17 cellular contexts compared by ENCODE assay signal in the genomic region with DNA sequence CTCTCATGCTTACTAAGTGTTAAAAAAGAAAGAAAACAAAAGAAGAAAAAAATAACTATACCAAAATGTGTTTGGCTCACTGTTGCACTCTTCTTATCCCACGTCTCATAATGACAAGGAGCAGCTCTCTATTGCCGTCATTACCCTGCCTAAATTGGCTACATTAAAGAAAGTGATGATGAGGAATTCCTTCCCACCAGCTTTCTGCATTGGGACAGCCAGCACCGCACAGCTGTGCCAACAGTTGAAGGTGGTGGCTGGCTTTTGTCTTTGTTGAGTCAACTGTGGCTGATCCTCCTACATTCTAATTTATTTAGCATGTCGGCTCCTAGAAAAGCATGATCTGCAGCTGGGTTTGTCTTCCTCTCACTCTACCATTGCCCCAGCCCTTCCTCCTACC.
DNase-seq lines count a peak whose midpoint lies in the region; ATAC-seq and TF ChIP-seq lines count a peak whose summit lies in the region.
"Had no signal": no experiment of that assay in that cellular context is flagged by ENCODE, and none has a peak within 500 bp of the region (broad histone marks: within the 10 kb centered on the region; RNA-seq: fewer than 3 reads in every experiment).

No MANE protein-coding gene starts in this region.

- TF ChIP-seq CTCF in fibroblast of mammary gland (conservative IDR thresholded peaks at IDR 0.05; ENCODE audit: control insufficient read depth, insufficient read depth, low read depth, low read length), result no peak
- TF ChIP-seq CTCF in neural progenitor cell (IDR thresholded peaks at IDR 0.05), result no peak

- in situ Hi-C loops in ACHN (cut with HindIII; ENCODE audit: low pct_ligation_motif_present, low pct_unique_long_range_greater_than_20kb, low sequenced_read_pairs), result no loop called here

- no peak overlapping the region for H3K9ac ChIP-seq in neural progenitor cell
- H3K9ac ChIP-seq: parathyroid adenoma had no signal

- no peaks in the 10 kb centered on the region for H3K9me3 ChIP-seq in neural progenitor cell (ENCODE audit: low read depth)
- no peaks in the 10 kb centered on the region for H3K9me3 ChIP-seq in naive thymus-derived CD4-positive, alpha-beta T cell (ENCODE audit: control insufficient read depth in 2 of 3, low read length in 3 of 3)

- H3F3A ChIP-seq in neural progenitor cell (ENCODE audit: low read depth), result peaks cover 11% of the 10 kb centered on the region

- POLR2A ChIA-PET in naive thymus-derived CD4-positive, alpha-beta T cell (lab: Charles Lee), result no interaction called here

- ATAC-seq in naive thymus-derived CD4-positive, alpha-beta T cell, result no peak
- ATAC-seq in GM21723 (IDR thresholded peaks at IDR 0.05; ENCODE audit: unreplicated experiment), result no peak
- ATAC-seq: stimulated activated memory B cell treated with anti-CD40 and anti-IgM and Interleukin-4, amounts not matched to agents 10 μg/mL and 1 μg/mL and 100 μg/mL, for 72 hours had no signal

- H3K4me2 ChIP-seq in neural progenitor cell, result peak overlapping the region; percentile 31

- DNase-seq in GM03348 (ENCODE audit: low spot score), result peak; percentile 27
- peak; percentile 24 for DNase-seq in NCI-H1092 (lab: John Stamatoyannopoulos, UW)
- DNase-seq in fibroblast of mammary gland (ENCODE audit: low read depth), result peak; percentile 56
- DNase-seq in neural progenitor cell (ENCODE audit: low spot score), result peak; percentile 72
- DNase-seq in naive thymus-derived CD4-positive, alpha-beta T cell, result no peak
- DNase-seq in ACHN, result no peak
- DNase-seq in HCEC 1CT, result no peak
- DNase-seq: activated CD4-positive, alpha-beta T cell treated with anti-CD3 and anti-CD28 coated beads, Interleukin-2, amount 50 U/mL, for 48 hours; activated naive CD8-positive, alpha-beta T cell treated with anti-CD3 and anti-CD28 coated beads, Interleukin-2, amount 10 ng/mL, durations not matched to agents 7 days and 5 days; activated T-cell treated with anti-CD3 and anti-CD28 coated beads, Interleukin-2, amount 50 U/mL, for 24 hours; NCI-H510A treated with DMSO at 0.1 percent for 48 hours had no signal

- no peaks in the 10 kb centered on the region for H3K9me3 Mint-ChIP-seq in neural progenitor cell
- peaks cover 0 to 4% (median 0%) of the 10 kb centered on the region in 11 donors for H3K9me3 Mint-ChIP-seq in naive thymus-derived CD4-positive, alpha-beta T cell
- H3K9me3 Mint-ChIP-seq: activated naive CD8-positive, alpha-beta T cell treated with anti-CD3 and anti-CD28 coated beads, Interleukin-2, amount 10 ng/mL, durations not matched to agents 7 days and 5 days; activated T-cell treated with anti-CD3 and anti-CD28 coated beads, Interleukin-2, amount 50 U/mL, for 24 hours; IgD-negative memory B cell; type B pancreatic cell had no signal

- no peak overlapping the region for H3K27ac Mint-ChIP-seq in neural progenitor cell
- H3K27ac Mint-ChIP-seq in naive thymus-derived CD4-positive, alpha-beta T cell, result no peak overlapping the region
- H3K27ac Mint-ChIP-seq: activated naive CD8-positive, alpha-beta T cell treated with anti-CD3 and anti-CD28 coated beads, Interleukin-2, amount 10 ng/mL, durations not matched to agents 7 days and 5 days; activated T-cell treated with anti-CD3 and anti-CD28 coated beads, Interleukin-2, amount 50 U/mL, for 24 hours; IgD-negative memory B cell; stimulated activated memory B cell treated with anti-CD40 and anti-IgM and Interleukin-4, amounts not matched to agents 10 μg/mL and 1 μg/mL and 100 μg/mL, for 72 hours; type B pancreatic cell had no signal

- no peaks in the 10 kb centered on the region for H4K20me1 ChIP-seq in neural progenitor cell (ENCODE audit: low read depth)

- no peaks in the 10 kb centered on the region for H3K79me2 ChIP-seq in neural progenitor cell (ENCODE audit: low read depth)
- H3K79me2 ChIP-seq: parathyroid adenoma had no signal

- CTCF ChIA-PET in naive thymus-derived CD4-positive, alpha-beta T cell (lab: Charles Lee), result no interaction called here

- H3K4me1 ChIP-seq in neural progenitor cell, result peaks cover 31% of the 10 kb centered on the region
- H3K4me1 ChIP-seq in naive thymus-derived CD4-positive, alpha-beta T cell (ENCODE audit: control insufficient read depth in 2 of 2, insufficient read depth in 2 of 2, low read length in 2 of 2), result no peaks in the 10 kb centered on the region
- H3K4me1 ChIP-seq: parathyroid adenoma had no signal

- peaks cover 30% of the 10 kb centered on the region for H3K4me1 Mint-ChIP-seq in neural progenitor cell
- H3K4me1 Mint-ChIP-seq in naive thymus-derived CD4-positive, alpha-beta T cell, result peaks cover 0 to 12% (median 0%) of the 10 kb centered on the region in 7 donors

- intact Hi-C loops in naive thymus-derived CD4-positive, alpha-beta T cell (cut with micrococcal nuclease), result no loop called here

- H3K27me3 ChIP-seq in neural progenitor cell, result no peaks in the 10 kb centered on the region
- no peaks in the 10 kb centered on the region for H3K27me3 ChIP-seq in naive thymus-derived CD4-positive, alpha-beta T cell (ENCODE audit: control insufficient read depth in 2 of 2, insufficient read depth in 2 of 2, low read length in 2 of 2)

- no peaks in the 10 kb centered on the region for H3K36me3 Mint-ChIP-seq in neural progenitor cell
- no peaks in the 10 kb centered on the region for H3K36me3 Mint-ChIP-seq in naive thymus-derived CD4-positive, alpha-beta T cell
- H3K36me3 Mint-ChIP-seq: activated naive CD8-positive, alpha-beta T cell treated with anti-CD3 and anti-CD28 coated beads, Interleukin-2, amount 10 ng/mL, durations not matched to agents 7 days and 5 days; IgD-negative memory B cell; stimulated activated memory B cell treated with anti-CD40 and anti-IgM and Interleukin-4, amounts not matched to agents 10 μg/mL and 1 μg/mL and 100 μg/mL, for 72 hours; type B pancreatic cell had no signal

- peaks cover 5% of the 10 kb centered on the region for H3K27me3 Mint-ChIP-seq in neural progenitor cell (ENCODE audit: insufficient read depth, low read depth)
- H3K27me3 Mint-ChIP-seq in naive thymus-derived CD4-positive, alpha-beta T cell, result peaks cover 0 to 20% (median 14%) of the 10 kb centered on the region in 5 donors
- H3K27me3 Mint-ChIP-seq: activated T-cell treated with anti-CD3 and anti-CD28 coated beads, Interleukin-2, amount 50 U/mL, for 24 hours; IgD-negative memory B cell; stimulated activated memory B cell treated with anti-CD40 and anti-IgM and Interleukin-4, amounts not matched to agents 10 μg/mL and 1 μg/mL and 100 μg/mL, for 72 hours had no signal

- no peak overlapping the region for H3K4me3 Mint-ChIP-seq in neural progenitor cell
- H3K4me3 Mint-ChIP-seq in naive thymus-derived CD4-positive, alpha-beta T cell, result no peak overlapping the region
- H3K4me3 Mint-ChIP-seq: activated naive CD8-positive, alpha-beta T cell treated with anti-CD3 and anti-CD28 coated beads, Interleukin-2, amount 10 ng/mL, durations not matched to agents 7 days and 5 days; activated T-cell treated with anti-CD3 and anti-CD28 coated beads, Interleukin-2, amount 50 U/mL, for 24 hours; IgD-negative memory B cell; stimulated activated memory B cell treated with anti-CD40 and anti-IgM and Interleukin-4, amounts not matched to agents 10 μg/mL and 1 μg/mL and 100 μg/mL, for 72 hours; type B pancreatic cell had no signal

- no peaks in the 10 kb centered on the region for H3K36me3 ChIP-seq in neural progenitor cell
- H3K36me3 ChIP-seq in naive thymus-derived CD4-positive, alpha-beta T cell (ENCODE audit: control insufficient read depth in 2 of 3, insufficient read depth in 3 of 3, low read length in 3 of 3), result no peaks in the 10 kb centered on the region

- no peak overlapping the region for H2AFZ ChIP-seq in neural progenitor cell (replicated peaks)
- H2AFZ ChIP-seq: parathyroid adenoma had no signal

- no peak overlapping the region for H3K27ac ChIP-seq in neural progenitor cell
- no peak overlapping the region for H3K27ac ChIP-seq in naive thymus-derived CD4-positive, alpha-beta T cell (ENCODE audit: low read depth, low read length)
- H3K27ac ChIP-seq: C4-2B, parathyroid adenoma had no signal

- H3K4me3 ChIP-seq in fibroblast of mammary gland (ENCODE audit: control insufficient read depth, low read depth, low read length) (no peak overlapping the region), neural progenitor cell (no peak overlapping the region)
- no peak overlapping the region for H3K4me3 ChIP-seq in naive thymus-derived CD4-positive, alpha-beta T cell (ENCODE audit: low read length)

Comparison
In these comparisons a context has a peak if more than half of its experiments do, and no peak if none do; other contexts are left out.
1. DNase-seq: peak in GM03348 (single experiment), NCI-H1092 (single experiment), fibroblast of mammary gland (single experiment) and neural progenitor cell (single experiment); none in naive thymus-derived CD4-positive, alpha-beta T cell (0 of 9), ACHN (single experiment) and HCEC 1CT (single experiment).